ENCODE assay signal across 8 cellular contexts in the genomic region with DNA sequence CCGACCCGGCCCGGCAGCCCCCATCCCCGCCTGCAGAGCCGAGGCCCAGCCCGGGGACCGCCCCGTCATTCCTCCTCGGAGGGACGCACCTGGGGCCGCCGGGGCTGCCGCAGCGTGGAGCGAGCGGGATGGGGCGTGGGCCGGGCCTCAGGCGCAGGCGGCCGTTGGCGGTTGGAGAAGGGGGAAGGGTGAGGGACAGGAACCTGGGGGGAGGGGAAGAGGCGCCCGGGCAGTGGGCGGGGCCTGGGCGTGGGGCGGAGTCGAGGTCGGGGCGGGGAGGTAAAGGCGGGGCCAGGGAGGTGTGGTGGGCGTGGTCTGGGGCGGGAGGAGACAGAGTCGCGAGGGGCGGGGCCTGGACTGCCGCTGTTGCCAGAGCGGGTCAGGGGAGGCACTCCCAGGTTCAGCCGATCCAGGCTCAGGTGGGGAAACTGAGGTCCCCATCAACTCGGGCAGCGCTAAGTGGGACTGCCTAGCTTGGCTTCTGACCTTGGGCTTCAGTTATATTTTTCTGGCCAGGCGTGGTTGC. TPM values are rescaled to one million over a fixed set of nuclear protein-coding genes. Genes with fewer than 3 reads are reported as not detected.
DNase-seq lines count a peak whose midpoint lies in the region; ATAC-seq and TF ChIP-seq lines count a peak whose summit lies in the region.

Gene TESMIN, minus strand, starts transcription at position 190 of the 526 bp plus-strand sequence. CDS start 860 bp downstream, outside the sequence.

- no peak for TF ChIP-seq CTCF in foreskin fibroblast (IDR thresholded peaks at IDR 0.05; ENCODE audit: low read depth, low read length)
- TF ChIP-seq CTCF in thoracic aorta (IDR thresholded peaks at IDR 0.05) = no peak

- H3K36me3 ChIP-seq in KOPT-K1 (ENCODE audit: insufficient read depth, low read length) = peaks cover 8% of the 10 kb centered on the region
- peaks cover 4% of the 10 kb centered on the region for H3K36me3 ChIP-seq in thoracic aorta

- peak within 1 kb of the TSS; percentile 57 for H3K27ac ChIP-seq in KOPT-K1 (ENCODE audit: low read depth, low read length, poor library complexity, severe bottlenecking)
- H3K27ac ChIP-seq in thoracic aorta = no peak within 1 kb of the TSS

- H3K4me3 ChIP-seq in GM08714 (ENCODE audit: low read length) (peak within 1 kb of the TSS; percentile 63), foreskin fibroblast (ENCODE audit: low read depth in 1 of 2, low read length in 2 of 2) (peak within 1 kb of the TSS; percentile 36 to 37), thoracic aorta (peak within 1 kb of the TSS; percentile 73)

- peaks cover 5 to 6% of the 10 kb centered on the region in 2 donors for H3K4me1 ChIP-seq in thoracic aorta (ENCODE audit: control insufficient read depth in 1 of 2, low read depth in 2 of 2)

- no peaks in the 10 kb centered on the region for H3K27me3 ChIP-seq in thoracic aorta (replicated peaks; ENCODE audit: insufficient read depth)

- H3K9me3 ChIP-seq in KOPT-K1 (ENCODE audit: insufficient read depth, low read length, poor library complexity, severe bottlenecking) = no peaks in the 10 kb centered on the region
- no peaks in the 10 kb centered on the region for H3K9me3 ChIP-seq in thoracic aorta

- DNase-seq in SHP77 (lab: John Stamatoyannopoulos, UW) = peak; percentile 53 to 82
- peak; percentile 87 for DNase-seq in activated effector memory CD4-positive, alpha-beta T cell treated with Interleukin-2 at 50 U/mL for 16 hours
- peak; percentile 62 to 87 for DNase-seq in foreskin fibroblast
- DNase-seq in occipital lobe (lab: John Stamatoyannopoulos, UW) = peak; percentile 40
- peak; percentile 35 for DNase-seq in thoracic aorta (ENCODE audit: low spot score)

- ATAC-seq in thoracic aorta (ENCODE audit: insufficient number of reproducible peaks, low FRiP score, low read depth) (peak; percentile 42), GM18511 (IDR thresholded peaks at IDR 0.05; ENCODE audit: unreplicated experiment) (no peak)

RNA-seq across cellular contexts. Expression of gene TESMIN, which starts in this region (rescaled TPM):
- total RNA-seq in occipital lobe (0.94 TPM), thoracic aorta (1 to 10 TPM in 1 of 2 donors, not detected in 1; 2.8 TPM)

Comparison
In these comparisons a context has a peak if more than half of its experiments do, and no peak if none do; other contexts are left out.
1. Peak in DNase-seq in occipital lobe; RNA of the gene not detected or under 1 TPM.
2. DNase-seq: peak in every context shown above with its lines; median percentile 87 in activated effector memory CD4-positive, alpha-beta T cell treated with Interleukin-2 at 50 U/mL for 16 hours; 74 in foreskin fibroblast; 68 in SHP77; 40 in occipital lobe; 35 in thoracic aorta.